ENCODE assay signal across 8 cellular contexts in genomic region chr3:128794788-128795649, GRCh38.
DNase-seq lines count a peak whose midpoint lies in the region; ATAC-seq and TF ChIP-seq lines count a peak whose summit lies in the region.

No MANE protein-coding gene starts in this region.

- H3K9me3 ChIP-seq in MG63 = no peaks in the 10 kb centered on the region
- H3K9me3 ChIP-seq in SK-N-SH = no peaks in the 10 kb centered on the region
- no peaks in the 10 kb centered on the region for H3K9me3 ChIP-seq in heart right ventricle

- POLR2A ChIA-PET in SK-N-SH (lab: Yijun Ruan, JAX) = interaction anchor here (1.0 to 3.7 kb wide), 2 partner anchors 114 to 177 kb away, joined by 3 to 18 read pairs; no protein-coding TSS in a partner anchor
- POLR2A ChIA-PET in activated naive CD8-positive, alpha-beta T cell treated with anti-CD3 and anti-CD28 coated beads, Interleukin-2, amount 10 ng/mL, durations not matched to agents 7 days and 5 days (lab: Charles Lee) = interaction anchor here (0.6 to 2.5 kb wide), 5 partner anchors 9 to 177 kb away, joined by 3 to 14 read pairs (median 4); partner anchors contain the start of gene RPN1

- no peak overlapping the region for H3K4me3 ChIP-seq in MG63
- no peak overlapping the region; a peak in 1 of 4 replicates for H3K4me3 ChIP-seq in SK-N-SH (ENCODE audit: low read depth in 2 of 2, low read length in 1 of 2)
- no peak overlapping the region for H3K4me3 ChIP-seq in heart right ventricle

- H3K27me3 Mint-ChIP-seq in activated naive CD8-positive, alpha-beta T cell treated with anti-CD3 and anti-CD28 coated beads, Interleukin-2, amount 10 ng/mL, durations not matched to agents 7 days and 5 days = no peaks in the 10 kb centered on the region

- peak; percentile 82 for TF ChIP-seq CTCF in SK-N-SH (IDR thresholded peaks at IDR 0.05)
- peak; percentile 58 to 86 (median 82) for TF ChIP-seq CTCF in heart right ventricle (IDR thresholded peaks at IDR 0.05)

- H3K27me3 ChIP-seq in MG63 = no peaks in the 10 kb centered on the region
- H3K27me3 ChIP-seq in SK-N-SH (ENCODE audit: insufficient read depth) = no peaks in the 10 kb centered on the region
- H3K27me3 ChIP-seq in heart right ventricle = no peaks in the 10 kb centered on the region

- H3K9me2 ChIP-seq in SK-N-SH = no peaks in the 10 kb centered on the region

- DNase-seq in ELR (ENCODE audit: low read depth) (peak; percentile 79), GOT3 (lab: John Stamatoyannopoulos, UW) (peak; percentile 8), MG63 (peak; percentile 52), SK-N-SH (peak; percentile 81), heart right ventricle (peak in 1 of 2 donors; percentile 77), renal cortical epithelial cell (ENCODE audit: low read depth) (peak; percentile 44)
- DNase-seq in activated naive CD8-positive, alpha-beta T cell treated with anti-CD3 and anti-CD28 coated beads, Interleukin-2, amount 10 ng/mL, durations not matched to agents 7 days and 5 days = no peak

- H4K20me1 ChIP-seq in SK-N-SH (ENCODE audit: insufficient read depth) = peaks cover 51% of the 10 kb centered on the region

- intact Hi-C loops in heart right ventricle (cut with DNase I) = loop anchor here (1.0 to 10.0 kb wide), 10 partner anchors 50 to 178 kb away; partner anchors contain the start of gene RAB7A (in 2 of the 10)

- peaks cover 29% of the 10 kb centered on the region for H3K36me3 Mint-ChIP-seq in activated naive CD8-positive, alpha-beta T cell treated with anti-CD3 and anti-CD28 coated beads, Interleukin-2, amount 10 ng/mL, durations not matched to agents 7 days and 5 days

- H3K27ac ChIP-seq in SK-N-SH (ENCODE audit: low read depth in 2 of 2, low read length in 1 of 2) (peak overlapping the region; percentile 20 to 69; a peak in 3 of 4 replicates), heart right ventricle (peak overlapping the region in 7 of 10 donors; percentile 25 to 75 (median 50))

- peak; percentile 90 for ATAC-seq in activated naive CD8-positive, alpha-beta T cell treated with anti-CD3 and anti-CD28 coated beads, Interleukin-2, amount 10 ng/mL, durations not matched to agents 7 days and 5 days (ENCODE audit: low read depth)
- ATAC-seq in heart right ventricle (peak; percentile 78 to 96 (median 94)), GM21526 (IDR thresholded peaks at IDR 0.05; ENCODE audit: low FRiP score, unreplicated experiment) (no peak)

- peaks cover 27% of the 10 kb centered on the region for H3F3A ChIP-seq in SK-N-SH (replicated peaks; ENCODE audit: insufficient read depth)

- peak; percentile 78 for TF ChIP-seq RAD21 in SK-N-SH (IDR thresholded peaks at IDR 0.05; ENCODE audit: low read length)

- H3K4me2 ChIP-seq in SK-N-SH = peak overlapping the region; percentile 59; the same call in 1 of the 2 replicates

- H3K36me3 ChIP-seq in MG63 (peaks cover 44% of the 10 kb centered on the region), SK-N-SH (replicated peaks in 1 of 2; ENCODE audit: control insufficient read depth in 1 of 2, insufficient read depth in 2 of 2, low read length in 1 of 2) (peaks cover 29 to 32% of the 10 kb centered on the region in 2 experiments), heart right ventricle (peaks cover 0 to 49% (median 14%) of the 10 kb centered on the region in 9 donors)

- H3K4me3 Mint-ChIP-seq in activated naive CD8-positive, alpha-beta T cell treated with anti-CD3 and anti-CD28 coated beads, Interleukin-2, amount 10 ng/mL, durations not matched to agents 7 days and 5 days = peak overlapping the region; percentile 44

- CTCF ChIA-PET in SK-N-SH (lab: Yijun Ruan, JAX) = interaction anchor here (0.6 to 10.0 kb wide), 40 partner anchors 9 to 494 kb away, joined by 3 to 112 read pairs (median 4); partner anchors contain the start of gene RAB43

- peaks cover 61% of the 10 kb centered on the region for H3K4me1 Mint-ChIP-seq in activated naive CD8-positive, alpha-beta T cell treated with anti-CD3 and anti-CD28 coated beads, Interleukin-2, amount 10 ng/mL, durations not matched to agents 7 days and 5 days

- peaks cover 5 to 13% of the 10 kb centered on the region in 2 experiments; a peak in 2 of 4 replicates for H3K4me1 ChIP-seq in SK-N-SH (ENCODE audit: control insufficient read depth in 1 of 2, insufficient read depth in 2 of 2, low read depth in 1 of 2, low read length in 1 of 2)
- peaks cover 4 to 69% (median 49%) of the 10 kb centered on the region in 9 donors for H3K4me1 ChIP-seq in heart right ventricle

- H3K79me2 ChIP-seq in SK-N-SH (ENCODE audit: insufficient read depth) = peaks cover 76% of the 10 kb centered on the region

- H2AFZ ChIP-seq in SK-N-SH (ENCODE audit: low read depth) = no peak overlapping the region

- H3K9me3 Mint-ChIP-seq in activated naive CD8-positive, alpha-beta T cell treated with anti-CD3 and anti-CD28 coated beads, Interleukin-2, amount 10 ng/mL, durations not matched to agents 7 days and 5 days = no peaks in the 10 kb centered on the region

- H3K9ac ChIP-seq in SK-N-SH = no peak overlapping the region

- 58% methylated on average over 6 of the region's 7 CpGs for WGBS in SK-N-SH (ENCODE audit: low lambda C conversion rate)
- WGBS in heart right ventricle, 2 donors = 56 to 63% methylated on average over 7 of the region's 7 CpGs

- H3K27ac Mint-ChIP-seq in activated naive CD8-positive, alpha-beta T cell treated with anti-CD3 and anti-CD28 coated beads, Interleukin-2, amount 10 ng/mL, durations not matched to agents 7 days and 5 days = peak overlapping the region; percentile 84

- TF ChIP-seq EP300 in SK-N-SH (IDR thresholded peaks at IDR 0.05; ENCODE audit: borderline replicate concordance in 1 of 2, low read depth in 1 of 2, low read length in 1 of 2) = no peak

TF ChIP-seq in SK-N-SH, 30 proteins besides CTCF, POLR2A, EP300 and RAD21:
- peak; percentile 74 for TF ChIP-seq SMC3 (IDR thresholded peaks at IDR 0.05; ENCODE audit: low read depth, low read length)
- no peak for TF ChIP-seq ZBTB33 (IDR thresholded peaks at IDR 0.05; ENCODE audit: borderline replicate concordance, low read depth)
- TF ChIP-seq FOSL2 (IDR thresholded peaks at IDR 0.05; ENCODE audit: borderline replicate concordance, low read depth) = no peak
